In the genomic region with DNA sequence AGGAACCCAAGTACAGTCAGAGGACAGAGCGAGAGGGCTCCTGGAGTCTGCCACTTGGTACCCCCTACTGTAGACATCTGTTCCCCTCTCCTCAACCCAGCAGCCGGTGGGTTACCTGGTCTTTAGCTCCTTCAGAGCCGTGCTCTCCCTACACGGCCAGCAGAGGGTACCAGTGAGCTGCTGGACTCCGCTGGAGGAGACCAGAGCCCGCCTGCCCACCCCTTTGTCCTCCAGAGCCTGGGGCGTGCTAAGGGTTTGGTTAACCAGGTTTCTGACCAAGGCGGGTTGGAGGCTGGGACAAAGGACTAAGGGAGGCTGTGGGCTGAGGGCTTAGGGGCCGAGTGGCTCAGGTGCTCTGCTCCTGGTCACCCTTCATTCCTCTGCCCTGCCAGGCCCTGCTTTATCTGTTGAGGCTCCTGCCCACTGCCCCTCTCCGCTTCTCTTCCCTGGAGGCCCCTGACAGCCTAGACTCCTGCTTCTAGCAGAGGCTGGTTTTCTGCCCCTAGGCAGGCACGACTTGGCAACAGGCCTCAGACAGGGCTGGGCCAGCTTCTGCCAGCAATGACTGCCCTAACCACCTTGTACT, we compare ENCODE assay signal across 8 cellular contexts. TPM values are rescaled to one million over a fixed set of nuclear protein-coding genes. Genes with fewer than 3 reads are reported as not detected.
DNase-seq lines count a peak whose midpoint lies in the region; ATAC-seq and TF ChIP-seq lines count a peak whose summit lies in the region.

No MANE protein-coding gene starts in this region.

- no peaks in the 10 kb centered on the region for H3K9me3 Mint-ChIP-seq in brain

- no peak for ATAC-seq in GM21786 (IDR thresholded peaks at IDR 0.05; ENCODE audit: unreplicated experiment)

- DNase-seq in NCI-H510A treated with DMSO at 0.1 percent for 48 hours (lab: John Stamatoyannopoulos, UW) (peak; percentile 48), NCI-H510A (lab: John Stamatoyannopoulos, UW) (no peak), NCI-H1694 (lab: John Stamatoyannopoulos, UW) (peak; percentile 49), UCSD-AML1 (lab: John Stamatoyannopoulos, UW; ENCODE audit: unreplicated experiment) (peak; percentile 61), inferior parietal cortex (ENCODE audit: extremely low spot score) (peak; percentile 47)
- DNase-seq in stimulated activated CD4-positive, alpha-beta T cell treated with anti-CD3 and anti-CD28 coated beads, Interleukin-1b, Interleukin-23, amount 100 ng/mL, for 4 hours (ENCODE audit: low read depth in 2 of 2) = peak; percentile 44 to 47

- H3K4me1 Mint-ChIP-seq in brain = peaks cover 50% of the 10 kb centered on the region

- H3K36me3 Mint-ChIP-seq in brain = no peaks in the 10 kb centered on the region

- peak; percentile 72 to 75 for TF ChIP-seq CTCF in brain (conservative IDR thresholded peaks at IDR 0.05)

- no peak overlapping the region for H3K4me3 Mint-ChIP-seq in brain

- no peak overlapping the region for H3K27ac Mint-ChIP-seq in brain

- H3K27me3 Mint-ChIP-seq in brain = peaks cover 70% of the 10 kb centered on the region

RNA-seq across cellular contexts. Expression of gene HSD11B2, which starts 2.7 kb away (rescaled TPM):
- polyA plus RNA-seq in brain (ENCODE audit: insufficient read depth, low read depth, low replicate concordance) = 47.9 TPM

RNA-seq across cellular contexts. Expression of gene ZDHHC1, which starts 12.0 kb away (rescaled TPM):
- polyA plus RNA-seq in brain (ENCODE audit: insufficient read depth, low read depth, low replicate concordance) = 10.6 TPM

RNA-seq across cellular contexts. Expression of gene TPPP3, which starts 34.9 kb away (rescaled TPM):
- 438 TPM for polyA plus RNA-seq in brain (ENCODE audit: insufficient read depth, low read depth, low replicate concordance)

RNA-seq across cellular contexts. Expression of gene ATP6V0D1, which starts 52.7 kb away (rescaled TPM):
- 208 TPM for polyA plus RNA-seq in brain (ENCODE audit: insufficient read depth, low read depth, low replicate concordance)

RNA-seq across cellular contexts. Expression of gene AGRP, which starts 55.1 kb away (rescaled TPM):
- polyA plus RNA-seq in brain (ENCODE audit: insufficient read depth, low read depth, low replicate concordance) = 0.49 TPM
